ENCODE assay signal across 8 cellular contexts in the genomic region with DNA sequence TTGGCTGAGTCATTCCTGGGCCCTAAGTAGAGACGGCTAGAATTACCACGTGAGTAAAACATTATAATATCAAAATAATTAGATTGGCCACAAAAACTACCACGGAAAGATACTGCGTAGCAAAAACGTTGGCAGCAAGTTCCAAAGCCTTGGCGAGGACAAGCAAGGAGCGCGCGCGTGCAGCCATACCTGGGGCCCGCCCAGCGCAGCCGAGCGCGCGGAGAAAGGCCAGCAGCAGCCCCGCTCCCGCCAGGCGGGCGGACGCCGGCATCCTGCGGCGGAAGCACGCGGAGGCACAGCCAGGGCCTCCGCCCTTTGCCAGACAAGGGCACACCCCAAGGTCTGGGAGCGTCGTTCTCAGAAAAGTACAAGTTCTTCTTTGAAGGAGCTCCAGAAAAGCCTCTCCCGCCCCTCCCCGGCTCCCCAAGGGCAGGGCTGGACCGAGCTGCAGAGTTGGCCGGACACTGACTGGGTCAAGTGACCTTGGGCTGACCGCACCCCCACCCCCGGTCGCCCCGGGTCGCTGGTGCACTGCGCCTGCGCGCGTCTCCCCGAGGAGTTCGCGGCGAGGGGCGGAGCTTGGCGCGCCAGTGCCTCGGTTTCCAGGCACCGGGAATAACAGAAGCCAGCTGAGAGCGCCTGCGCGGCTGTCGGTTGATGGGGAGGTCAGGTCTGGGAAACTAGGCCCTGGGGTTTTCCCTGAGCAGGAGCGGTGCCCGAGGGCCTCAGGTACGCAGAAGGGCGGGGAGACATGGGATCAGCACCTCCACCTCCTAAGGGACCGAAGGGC. TPM values are rescaled to one million over a fixed set of nuclear protein-coding genes. Genes with fewer than 3 reads are reported as not detected.
A peak's percentile ranks its signal among the peaks of the same experiment; 100 is the strongest.
DNase-seq lines count a peak whose midpoint lies in the region; ATAC-seq, FAIRE-seq and TF ChIP-seq lines count a peak whose summit lies in the region.

A gene with protein sequence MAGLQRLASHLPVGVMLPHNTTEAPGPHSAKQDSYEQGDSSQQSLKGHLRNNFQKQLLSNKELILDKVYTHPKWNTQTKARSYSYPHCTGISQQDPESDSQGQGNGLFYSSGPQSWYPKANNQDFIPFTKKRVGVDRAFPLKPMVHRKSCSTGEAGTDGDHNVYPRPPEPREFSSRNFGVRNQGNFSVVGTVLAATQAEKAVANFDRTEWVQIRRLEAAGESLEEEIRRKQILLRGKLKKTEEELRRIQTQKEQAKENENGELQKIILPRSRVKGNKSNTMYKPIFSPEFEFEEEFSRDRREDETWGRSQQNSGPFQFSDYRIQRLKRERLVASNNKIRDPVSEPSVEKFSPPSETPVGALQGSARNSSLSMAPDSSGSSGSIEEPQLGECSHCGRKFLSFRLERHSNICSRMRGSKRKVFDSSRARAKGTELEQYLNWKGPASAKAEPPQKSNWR (plus strand): TSS at position 621 of the 790 bp plus-strand sequence. CDS start 933 bp downstream, outside the sequence.

- peak within 1 kb of the TSS; percentile 81 for H3K9ac ChIP-seq in keratinocyte (ENCODE audit: control insufficient read depth, extremely low read depth, insufficient read depth, low read length)

- peak within 1 kb of the TSS; percentile 80 for H3K27ac ChIP-seq in keratinocyte (ENCODE audit: control insufficient read depth, insufficient read depth, low read length)

- H3K4me2 ChIP-seq in keratinocyte (ENCODE audit: control insufficient read depth, extremely low read depth, insufficient read depth, low read depth, low read length), result peak within 1 kb of the TSS; percentile 99

- dilution Hi-C loops in keratinocyte (cut with MboI; ENCODE audit: extremely low pct_ligation_motif_present, low sequenced_read_pairs), result no loop called here

- no peaks in the 10 kb centered on the region for H3K79me2 ChIP-seq in keratinocyte (ENCODE audit: control insufficient read depth, insufficient read depth, low read length)

- H2AFZ ChIP-seq in keratinocyte (ENCODE audit: control insufficient read depth, low read length), result peak within 1 kb of the TSS; percentile 84

- FAIRE-seq in keratinocyte (lab: Jason Lieb, UNC), result no peak

- ATAC-seq in HG02884 (IDR thresholded peaks at IDR 0.05; ENCODE audit: unreplicated experiment) (peak; percentile 61), GM18861 (IDR thresholded peaks at IDR 0.05; ENCODE audit: unreplicated experiment) (no peak)

- in situ Hi-C loops in GM13977 (cut with MboI; ENCODE audit: low pct_unique_long_range_greater_than_20kb, low sequenced_read_pairs, unreplicated experiment), result no loop called here

- H3K9me3 ChIP-seq in keratinocyte (ENCODE audit: control insufficient read depth, low read depth, low read length), result no peaks in the 10 kb centered on the region

- peaks cover 22% of the 10 kb centered on the region for H3K4me1 ChIP-seq in keratinocyte (ENCODE audit: control insufficient read depth, extremely low read depth, insufficient read depth, low read length)

- TF ChIP-seq CTCF in GM13977 (IDR thresholded peaks at IDR 0.05; ENCODE audit: extremely low read depth, insufficient read depth, missing control alignments) (no peak), keratinocyte (optimal IDR thresholded peaks at IDR 0.05 in 1 of 3, IDR thresholded peaks at IDR 0.05 in 1 of 3, conservative IDR thresholded peaks at IDR 0.05 in 1 of 3; ENCODE audit: extremely low read depth in 1 of 3, insufficient read depth in 2 of 3, low read length in 3 of 3) (no peak)

- no peaks in the 10 kb centered on the region for H4K20me1 ChIP-seq in keratinocyte (ENCODE audit: control insufficient read depth, extremely low read depth, insufficient read depth, low read length)

- no peaks in the 10 kb centered on the region for H3K36me3 ChIP-seq in keratinocyte (ENCODE audit: control insufficient read depth in 2 of 2, extremely low read depth in 1 of 2, insufficient read depth in 2 of 2, low read length in 2 of 2)

- peak within 1 kb of the TSS; percentile 38 to 80 (median 59) for H3K4me3 ChIP-seq in keratinocyte (ENCODE audit: control insufficient read depth in 2 of 3, extremely low read depth in 1 of 3, insufficient read depth in 2 of 3, low read depth in 1 of 3, low read length in 3 of 3)

- no peaks in the 10 kb centered on the region for H3K9me1 ChIP-seq in keratinocyte (ENCODE audit: control insufficient read depth, extremely low read depth, insufficient read depth, low read length)

- DNase-seq in GM13977 (ENCODE audit: low spot score) (peak; percentile 80), NCI-H2107 treated with DMSO at 0.1 percent for 48 hours (lab: John Stamatoyannopoulos, UW; ENCODE audit: unreplicated experiment) (peak; percentile 98), cerebellum (ENCODE audit: low spot score) (peak; percentile 93), keratinocyte (ENCODE audit: low read depth, low spot score) (no peak)
- DNase-seq in activated CD4-positive, CD25-positive, alpha-beta regulatory T cell treated with anti-CD3 and anti-CD28 coated beads, Interleukin-2, amount 50 U/mL, for 16 hours (ENCODE audit: low read depth, low spot score), result peak; percentile 10
- DNase-seq in stimulated activated CD4-positive, alpha-beta T cell treated with anti-CD3 and anti-CD28 coated beads, Interleukin-12 subunit alpha, Interleukin-12 subunit beta, amount 100 ng/mL, for 4 hours, result peak; percentile 72

- no peaks in the 10 kb centered on the region for H3K27me3 ChIP-seq in keratinocyte (ENCODE audit: control insufficient read depth, extremely low read depth, insufficient read depth, low read length)

RNA-seq across cellular contexts. Expression of the gene that starts here (rescaled TPM):
- 1.1 TPM for total RNA-seq in cerebellum
- 0.23 to 0.68 TPM (median 0.32 TPM) in 3 replicates for polyA plus RNA-seq in keratinocyte
- polyA plus RNA-seq in keratinocyte (2011; ENCODE audit: low read depth), result 0.24 TPM
- 0.38 and 0.47 TPM in 2 replicates for polyA plus RNA-seq in keratinocyte (2011; cell fraction: cytosol; rRNA removed)
- polyA plus RNA-seq in keratinocyte (2011; cell fraction: nucleus; rRNA removed), result 0.56 and 0.96 TPM in 2 replicates
- polyA plus RNA-seq in keratinocyte (2012; ENCODE audit: low replicate concordance), result 0.32 and 0.57 TPM in 2 replicates
- 1.0 to 1.1 TPM in 2 of 3 replicates, not detected in the other for polyA minus RNA-seq in keratinocyte
- not detected for polyA minus RNA-seq in keratinocyte (2011; cell fraction: cytosol; rRNA and poly(A)+ RNA removed)
- 0.32 TPM in 1 of 2 replicates, not detected in the other for polyA minus RNA-seq in keratinocyte (2011; cell fraction: nucleus; rRNA and poly(A)+ RNA removed)
